Comparison of ENCODE assay signal across 1 cellular context in the genomic region with DNA sequence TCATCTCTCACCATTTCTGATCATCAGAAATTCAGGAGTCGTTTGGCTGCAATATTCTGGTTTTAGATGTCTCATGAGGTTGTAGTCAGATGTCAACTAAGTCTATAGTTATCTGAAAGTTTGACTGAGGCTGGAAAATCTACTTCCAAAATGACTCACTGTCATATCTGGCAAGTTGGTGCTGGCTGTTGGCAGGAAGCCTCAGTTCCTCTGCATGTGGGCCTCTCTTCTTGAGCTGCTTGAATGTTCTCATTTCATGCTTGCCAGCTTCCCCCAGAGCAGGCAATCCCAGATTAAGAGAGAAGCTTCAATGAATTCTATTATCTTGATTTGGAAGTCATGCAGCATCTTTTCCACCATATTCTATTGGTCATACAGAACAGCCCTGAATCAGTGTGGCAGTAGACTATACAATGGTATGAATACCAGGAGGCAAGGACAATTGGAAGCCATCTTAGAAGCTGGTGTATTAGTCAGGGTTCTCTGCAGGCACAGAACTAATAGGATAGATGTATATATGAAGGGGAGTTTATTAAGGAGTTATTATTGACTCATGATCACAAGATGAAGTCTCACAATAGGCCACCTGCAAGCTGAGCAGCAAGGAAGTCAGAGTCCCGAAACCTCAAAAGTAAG.
TF ChIP-seq lines count a peak whose summit lies in the region.

No MANE protein-coding gene starts in this region.

TF ChIP-seq in GM12878, 131 proteins besides CTCF, POLR2A, EP300 and RAD21:
- TF ChIP-seq CEBPB (IDR thresholded peaks at IDR 0.05; ENCODE audit: borderline replicate concordance in 1 of 2, low read depth in 2 of 2, low read length in 2 of 2) (no peak), RUNX3 (IDR thresholded peaks at IDR 0.05; ENCODE audit: low read length) (0 out of 2 replicates have a peak, but pooled peaks have one; percentile 9), IRF4 (IDR thresholded peaks at IDR 0.05; ENCODE audit: low read depth, low read length) (0 out of 2 replicates have a peak, but pooled peaks have one; percentile 11), JUNB (IDR thresholded peaks at IDR 0.05) (peak; percentile 42; the same call in 1 of the 2 replicates), SPI1 (IDR thresholded peaks at IDR 0.05; ENCODE audit: borderline replicate concordance, insufficient read depth, low read depth, low read length) (no peak)
